Comparison of ENCODE assay signal across 8 cellular contexts in genomic region chr15:70096215-70096974, GRCh38. TPM values are rescaled to one million over a fixed set of nuclear protein-coding genes. Genes with fewer than 3 reads are reported as not detected.
DNase-seq lines count a peak whose midpoint lies in the region; ATAC-seq and TF ChIP-seq lines count a peak whose summit lies in the region.

No MANE protein-coding gene starts in this region.

- 0 out of 2 replicates have a peak overlapping the region, but pooled peaks have one; percentile 23 for H2BK20ac ChIP-seq in IMR-90 (ENCODE audit: low read depth, low read length)

- BruUV-seq in IMR-90 (replicated peaks; lab: Mats Ljungman, UMichigan), result no TSS peak

- H4K8ac ChIP-seq in IMR-90 (ENCODE audit: low read depth in 2 of 2, low read length in 2 of 2), result peak overlapping the region in 1 of 2 experiments; percentile 57; a peak in 1 of 4 replicates

- POLR2A ChIA-PET in IMR-90 (lab: Charles Lee; ENCODE audit: unreplicated experiment), result no interaction called here

- dilution Hi-C loops in IMR-90 (cut with HindIII; ENCODE audit: low sequenced_read_pairs, unreplicated experiment), result no loop called here

- DNase-seq in COR-L47 (lab: John Stamatoyannopoulos, UW), result peak; percentile 24
- DNase-seq in IMR-90, result peak; percentile 56
- peak; percentile 39 to 58 for DNase-seq in stimulated activated CD8-positive, alpha-beta memory T cell treated with anti-CD3 and anti-CD28 coated beads, Interleukin-7, amount 100 ng/mL, for 4 hours (ENCODE audit: low read depth in 2 of 2)
- no peak for DNase-seq in dedifferentiated amniotic fluid mesenchymal stem cell (ENCODE audit: extremely low spot score)

- intact Hi-C loops in IMR-90 (cut with micrococcal nuclease), result loop anchor here (2.0 to 10.0 kb wide), 6 partner anchors 144 to 520 kb away; no protein-coding TSS in a partner anchor

- peak overlapping the region; percentile 30; the same call in 1 of the 2 replicates for H2BK120ac ChIP-seq in IMR-90 (ENCODE audit: low read depth, low read length)

- TF ChIP-seq POLR2A in IMR-90 (IDR thresholded peaks at IDR 0.05; ENCODE audit: low read depth, low read length), result peak; percentile 63; the same call in 1 of the 2 replicates

- H2AK5ac ChIP-seq in IMR-90 (ENCODE audit: low read depth, low read length), result 0 out of 2 replicates have a peak overlapping the region, but pooled peaks have one; percentile 12

- H2AFZ ChIP-seq in IMR-90 (replicated peaks; ENCODE audit: low read length, poor library complexity), result peak overlapping the region; percentile 88

- H3K4me3 ChIP-seq in IMR-90 (ENCODE audit: insufficient read depth, low read depth, low read length) (peak overlapping the region; percentile 94), WI38 (ENCODE audit: low read depth, low read length) (peak overlapping the region; percentile 87), mesodermal cell (ENCODE audit: extremely low read depth, insufficient read depth, low read length, poor library complexity, severe bottlenecking) (peak overlapping the region; percentile 74)

- H3K14ac ChIP-seq in IMR-90 (replicated peaks; ENCODE audit: low read depth, low read length), result peak overlapping the region; percentile 90

- H3K4ac ChIP-seq in IMR-90 (ENCODE audit: low read depth, low read length), result peak overlapping the region; percentile 49; the same call in 1 of the 2 replicates

- H3K79me1 ChIP-seq in IMR-90 (ENCODE audit: low read depth in 1 of 2, low read length in 2 of 2), result peaks cover 16 to 39% of the 10 kb centered on the region in 2 experiments; a peak in 3 of 4 replicates

- no peak for TF ChIP-seq RAD21 in IMR-90 (IDR thresholded peaks at IDR 0.05; ENCODE audit: low read length)

- H3K36me3 ChIP-seq in IMR-90 (ENCODE audit: control insufficient read depth, insufficient read depth, low read length), result peaks cover 9% of the 10 kb centered on the region
- H3K36me3 ChIP-seq in mesodermal cell (ENCODE audit: control insufficient read depth, insufficient read depth, low read length), result peaks cover 38% of the 10 kb centered on the region

- H3K4me1 ChIP-seq in IMR-90 (ENCODE audit: control insufficient read depth, insufficient read depth, low read length), result peaks cover 36% of the 10 kb centered on the region
- H3K4me1 ChIP-seq in mesodermal cell (ENCODE audit: control insufficient read depth, insufficient read depth, low read length, poor library complexity, severe bottlenecking), result peaks cover 38% of the 10 kb centered on the region

- TF ChIP-seq CTCF in IMR-90 (conservative IDR thresholded peaks at IDR 0.05; ENCODE audit: low read depth, low read length), result no peak
- TF ChIP-seq CTCF in WI38 (IDR thresholded peaks at IDR 0.05; ENCODE audit: low read depth, low read length), result no peak

- H3K9me3 ChIP-seq in IMR-90 (ENCODE audit: control insufficient read depth, insufficient read depth, low read length) (no peaks in the 10 kb centered on the region), mesodermal cell (ENCODE audit: control insufficient read depth, low read length) (no peaks in the 10 kb centered on the region)

- no peaks in the 10 kb centered on the region for H3K27me3 ChIP-seq in IMR-90 (ENCODE audit: control insufficient read depth, insufficient read depth, low read length)

- peaks cover 36% of the 10 kb centered on the region for H4K20me1 ChIP-seq in IMR-90 (ENCODE audit: insufficient read depth, low read length)

- WGBS in IMR-90 (ENCODE audit: extremely low coverage in 2 of 2, insufficient read length in 1 of 2), 2 experiments, result 0% methylated on average over 11 of the region's 61 CpGs; no CpG with 5 or more reads in 1 of the 2 experiments
- WGBS in mesodermal cell (ENCODE audit: insufficient coverage in 2 of 2), 2 experiments, result 0 to 1% methylated on average over 27 to 32 of the region's 61 CpGs

- H3K9me1 ChIP-seq in IMR-90 (ENCODE audit: insufficient read depth, low read length), result peaks cover 17% of the 10 kb centered on the region

- in situ Hi-C loops in IMR-90 (cut with MboI; ENCODE audit: low sequenced_read_pairs), result loop anchor here (25.0 kb wide), 1 partner anchor 391 kb away; no protein-coding TSS in a partner anchor

- H3K18ac ChIP-seq in IMR-90 (ENCODE audit: low read depth, low read length), result peak overlapping the region; percentile 28

- H3K27ac ChIP-seq in IMR-90 (ENCODE audit: insufficient read depth, low read length) (peak overlapping the region; percentile 73), cingulate gyrus (ENCODE audit: low read depth, low read length) (peak overlapping the region; percentile 47), mesodermal cell (ENCODE audit: low read depth, low read length, severe bottlenecking) (peak overlapping the region; percentile 85)

- CTCF ChIA-PET in IMR-90 (lab: Yijun Ruan, JAX), result no interaction called here

- H2AK9ac ChIP-seq in IMR-90 (replicated peaks; ENCODE audit: low read depth, low read length, poor library complexity), result peak overlapping the region; percentile 83

- H4K91ac ChIP-seq in IMR-90 (ENCODE audit: insufficient read depth, low read depth, low read length), result no peak overlapping the region; the same call in 1 of the 2 replicates

- ATAC-seq in IMR-90 (ENCODE audit: low read depth) (no peak; the same call in 1 of the 2 replicates), HG02981 (IDR thresholded peaks at IDR 0.05; ENCODE audit: unreplicated experiment) (no peak)

- H3K23ac ChIP-seq in IMR-90 (ENCODE audit: low read depth, low read length), result peak overlapping the region; percentile 89

- H4K5ac ChIP-seq in IMR-90 (ENCODE audit: low read depth, low read length), result no peak overlapping the region

- peak overlapping the region; percentile 57 for H2BK5ac ChIP-seq in IMR-90 (ENCODE audit: low read depth, low read length, poor library complexity, severe bottlenecking)

- H3K9ac ChIP-seq in IMR-90 (ENCODE audit: low read depth, low read length), result peak overlapping the region; percentile 79

- no peak overlapping the region for H2BK15ac ChIP-seq in IMR-90 (ENCODE audit: low read depth, low read length)

- peak overlapping the region; percentile 59 for H3K4me2 ChIP-seq in IMR-90 (ENCODE audit: low read depth, low read length)

- H3K56ac ChIP-seq in IMR-90 (ENCODE audit: extremely low read depth, insufficient read depth, low read length), result peak overlapping the region; percentile 53; the same call in 1 of the 2 replicates

TF ChIP-seq in IMR-90, 13 proteins besides CTCF, POLR2A, EP300 and RAD21:
- no peak for TF ChIP-seq CEBPB (IDR thresholded peaks at IDR 0.05; ENCODE audit: low read depth, low read length)
- no peak; the same call in 1 of the 2 replicates for TF ChIP-seq CHD1 (IDR thresholded peaks at IDR 0.05; ENCODE audit: low read depth, low read length)
- no peak for TF ChIP-seq MXI1 (IDR thresholded peaks at IDR 0.05; ENCODE audit: borderline replicate concordance, low read depth, low read length)
- TF ChIP-seq FOS (IDR thresholded peaks at IDR 0.05; ENCODE audit: low read depth, low read length), result no peak
- no peak; the same call in 1 of the 2 replicates for TF ChIP-seq MAZ (IDR thresholded peaks at IDR 0.05; ENCODE audit: borderline replicate concordance, low read depth, low read length)
- TF ChIP-seq ELK1 (IDR thresholded peaks at IDR 0.05; ENCODE audit: borderline replicate concordance, low read depth, low read length), result no peak
- TF ChIP-seq BHLHE40 (IDR thresholded peaks at IDR 0.05; ENCODE audit: low read depth, low read length), result no peak

RNA-seq across cellular contexts. Expression of gene TLE3, which starts 1.3 kb away (rescaled TPM):
- total RNA-seq in IMR-90 (2012; rRNA removed), result 5.6 and 6.5 TPM in 2 replicates
- 15.2 and 16.3 TPM in 2 replicates for polyA plus RNA-seq in IMR-90 (2012; rRNA removed)
- 15.9 and 20.8 TPM in 2 replicates for polyA plus RNA-seq in IMR-90 (2012; cell fraction: cytosol; rRNA removed)
- 43.1 and 63.1 TPM in 2 replicates for polyA plus RNA-seq in IMR-90 (2012; cell fraction: nucleus; rRNA removed; ENCODE audit: low replicate concordance)
- polyA plus RNA-seq in mesodermal cell (2013, experiment 1 of 2), result 50.9 TPM
- 51.5 TPM for polyA plus RNA-seq in mesodermal cell (2013, experiment 2 of 2)
